30 cellular contexts compared by ENCODE assay signal in the genomic region with DNA sequence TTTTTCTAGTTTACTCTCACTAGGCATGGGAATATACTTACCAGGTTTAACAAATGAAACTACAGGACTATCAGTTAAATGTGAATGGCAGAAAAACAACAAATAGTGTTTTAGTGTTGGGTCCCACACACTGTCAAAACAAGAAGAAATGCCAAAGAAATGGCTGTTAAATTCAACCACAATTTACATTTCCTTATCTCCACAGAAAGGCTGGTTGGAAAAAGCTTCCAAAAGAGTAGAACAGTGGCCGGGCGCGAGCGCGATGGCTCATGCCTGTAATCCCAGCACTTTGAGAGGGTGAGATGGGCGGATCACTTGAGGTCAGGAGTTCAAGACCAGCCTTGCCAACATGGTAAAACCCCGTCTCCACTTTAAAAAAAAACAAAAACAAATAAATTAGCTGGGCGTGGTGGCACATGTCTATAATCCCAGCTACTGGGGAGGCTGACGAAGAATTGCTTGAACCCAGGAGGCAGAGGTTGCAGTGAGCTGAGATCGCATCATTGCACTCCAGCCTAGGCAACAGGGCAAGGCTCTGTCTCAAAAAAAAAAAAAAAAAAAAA.
DNase-seq lines count a peak whose midpoint lies in the region; ATAC-seq, FAIRE-seq and TF ChIP-seq lines count a peak whose summit lies in the region.
"Had no signal": no experiment of that assay in that cellular context is flagged by ENCODE, and none has a peak within 500 bp of the region (broad histone marks: within the 10 kb centered on the region; RNA-seq: fewer than 3 reads in every experiment).

No MANE protein-coding gene starts in this region.

- H3K4me1 Mint-ChIP-seq in nephron progenitor cell, result peaks cover 38% of the 10 kb centered on the region

- DNase-seq in H4 (ENCODE audit: low spot score) (peak; percentile 57), NCI-H69 (lab: John Stamatoyannopoulos, UW) (peak; percentile 48), bronchial epithelial cell (ENCODE audit: low read depth) (no peak), nephron progenitor cell (no peak), thyroid gland (no peak), coronary artery (ENCODE audit: low spot score) (no peak)
- DNase-seq: activated CD4-positive, alpha-beta T cell treated with anti-CD3 and anti-CD28 coated beads for 48 hours; activated CD8-positive, alpha-beta memory T cell treated with anti-CD3 and anti-CD28 coated beads for 24 hours; activated effector memory CD4-positive, alpha-beta T cell treated with Interleukin-2 at 50 U/mL for 16 hours; activated T-cell treated with anti-CD3 and anti-CD28 coated beads for 4 hours; BE2C; central memory CD4-positive, alpha-beta T cell; kidney glomerular epithelial cell; naive thymus-derived CD4-positive, alpha-beta T cell; NCI-H1092 treated with DMSO at 0.1 percent for 48 hours; NCI-H1930; NCI-H526 treated with DMSO at 0.1 percent for 48 hours; Peyer's patch; stimulated activated naive B cell treated with anti-CD40 and anti-IgM and Interleukin-4, amounts not matched to agents 10 μg/mL and 1 μg/mL and 100 μg/mL, for 72 hours; SW 1271; WERI-Rb-1 had no signal

- WGBS in thyroid gland, 2 donors, result 88 to 94% methylated on average over 10 of the region's 10 CpGs

- H3K4me3 Mint-ChIP-seq in nephron progenitor cell, result no peak overlapping the region
- H3K4me3 Mint-ChIP-seq: naive thymus-derived CD4-positive, alpha-beta T cell; stimulated activated naive B cell treated with anti-CD40 and anti-IgM and Interleukin-4, amounts not matched to agents 10 μg/mL and 1 μg/mL and 100 μg/mL, for 72 hours had no signal

- H3K4me3 ChIP-seq in bronchial epithelial cell (ENCODE audit: low read depth, low read length) (no peak overlapping the region), thyroid gland (replicated peaks in 1 of 3) (no peak overlapping the region), coronary artery (no peak overlapping the region)
- H3K4me3 ChIP-seq: ascending aorta, gastroesophageal sphincter, HAP-1, Peyer's patch, upper lobe of left lung had no signal

- TF ChIP-seq CTCF in bronchial epithelial cell (IDR thresholded peaks at IDR 0.05; ENCODE audit: insufficient read depth, low read length, severe bottlenecking), result no peak
- TF ChIP-seq CTCF in nephron progenitor cell (IDR thresholded peaks at IDR 0.05), result no peak
- no peak for TF ChIP-seq CTCF in thyroid gland (IDR thresholded peaks at IDR 0.05)
- no peak for TF ChIP-seq CTCF in coronary artery (IDR thresholded peaks at IDR 0.05)

- FAIRE-seq in bronchial epithelial cell (lab: Jason Lieb, UNC), result peak; percentile 81
- FAIRE-seq: endometrium, GM12892 had no signal

- peak overlapping the region; percentile 86 for H3K27ac Mint-ChIP-seq in nephron progenitor cell
- H3K27ac Mint-ChIP-seq: activated naive CD4-positive, alpha-beta T cell treated with anti-CD3 and anti-CD28 coated beads, Interleukin-2, amount 50 U/mL, for 72 hours; naive thymus-derived CD4-positive, alpha-beta T cell; stimulated activated naive B cell treated with anti-CD40 and anti-IgM and Interleukin-4, amounts not matched to agents 10 μg/mL and 1 μg/mL and 100 μg/mL, for 72 hours had no signal

- H3K4me1 ChIP-seq in thyroid gland, result peaks cover 0 to 7% of the 10 kb centered on the region in 2 donors

- H3K36me3 Mint-ChIP-seq in nephron progenitor cell (ENCODE audit: low read depth), result peaks cover 4% of the 10 kb centered on the region
- H3K36me3 Mint-ChIP-seq: activated naive CD4-positive, alpha-beta T cell treated with anti-CD3 and anti-CD28 coated beads, Interleukin-2, amount 50 U/mL, for 72 hours; naive thymus-derived CD4-positive, alpha-beta T cell; stimulated activated naive B cell treated with anti-CD40 and anti-IgM and Interleukin-4, amounts not matched to agents 10 μg/mL and 1 μg/mL and 100 μg/mL, for 72 hours had no signal

- no peaks in the 10 kb centered on the region for H3K9me3 Mint-ChIP-seq in nephron progenitor cell
- H3K9me3 Mint-ChIP-seq: activated naive CD4-positive, alpha-beta T cell treated with anti-CD3 and anti-CD28 coated beads, Interleukin-2, amount 50 U/mL, for 72 hours; naive thymus-derived CD4-positive, alpha-beta T cell; stimulated activated naive B cell treated with anti-CD40 and anti-IgM and Interleukin-4, amounts not matched to agents 10 μg/mL and 1 μg/mL and 100 μg/mL, for 72 hours had no signal

- TF ChIP-seq POLR2A in thyroid gland (IDR thresholded peaks at IDR 0.05), result no peak

- peaks cover 2% of the 10 kb centered on the region for H3K27me3 Mint-ChIP-seq in nephron progenitor cell (ENCODE audit: low read depth, poor library complexity)
- H3K27me3 Mint-ChIP-seq: stimulated activated naive B cell treated with anti-CD40 and anti-IgM and Interleukin-4, amounts not matched to agents 10 μg/mL and 1 μg/mL and 100 μg/mL, for 72 hours had no signal

- no peaks in the 10 kb centered on the region for H3K9me3 ChIP-seq in thyroid gland
- H3K9me3 ChIP-seq: ascending aorta, BE2C, gastroesophageal sphincter, HAP-1, Peyer's patch, upper lobe of left lung had no signal

- H3K27me3 ChIP-seq in bronchial epithelial cell (ENCODE audit: control insufficient read depth, insufficient read depth, low read length), result no peaks in the 10 kb centered on the region
- H3K27me3 ChIP-seq in thyroid gland, result no peaks in the 10 kb centered on the region
- H3K27me3 ChIP-seq: ascending aorta, BE2C, gastroesophageal sphincter, Peyer's patch, upper lobe of left lung had no signal

- intact Hi-C loops in thyroid gland (cut with DNase I), result no loop called here

- H3K27ac ChIP-seq in thyroid gland, result no peak overlapping the region
- peak overlapping the region in 1 of 2 donors; percentile 11 for H3K27ac ChIP-seq in coronary artery
- H3K27ac ChIP-seq: ascending aorta, Peyer's patch, upper lobe of left lung, WERI-Rb-1 had no signal

- ATAC-seq in HG03521 (IDR thresholded peaks at IDR 0.05; ENCODE audit: unreplicated experiment) (no peak), HG02759 (IDR thresholded peaks at IDR 0.05; ENCODE audit: unreplicated experiment) (no peak)
- ATAC-seq: activated naive CD4-positive, alpha-beta T cell treated with anti-CD3 and anti-CD28 coated beads, Interleukin-2, amount 50 U/mL, for 72 hours; gastroesophageal sphincter; naive thymus-derived CD4-positive, alpha-beta T cell; stimulated activated naive B cell treated with anti-CD40 and anti-IgM and Interleukin-4, amounts not matched to agents 10 μg/mL and 1 μg/mL and 100 μg/mL, for 72 hours had no signal

- H3K36me3 ChIP-seq in bronchial epithelial cell (ENCODE audit: control insufficient read depth, insufficient read depth, low read length) (no peaks in the 10 kb centered on the region), thyroid gland (no peaks in the 10 kb centered on the region)
- H3K36me3 ChIP-seq: ascending aorta, gastroesophageal sphincter, HAP-1, Peyer's patch, upper lobe of left lung, WERI-Rb-1 had no signal

Comparison
In these comparisons a context has a peak if more than half of its experiments do, and no peak if none do; other contexts are left out.
1. DNase-seq: peak in H4 (single experiment) and NCI-H69 (single experiment); none in bronchial epithelial cell (single experiment), nephron progenitor cell (single experiment), thyroid gland (0 of 2) and coronary artery (single experiment).